Comparison of ENCODE assay signal across 33 cellular contexts in the genomic region with DNA sequence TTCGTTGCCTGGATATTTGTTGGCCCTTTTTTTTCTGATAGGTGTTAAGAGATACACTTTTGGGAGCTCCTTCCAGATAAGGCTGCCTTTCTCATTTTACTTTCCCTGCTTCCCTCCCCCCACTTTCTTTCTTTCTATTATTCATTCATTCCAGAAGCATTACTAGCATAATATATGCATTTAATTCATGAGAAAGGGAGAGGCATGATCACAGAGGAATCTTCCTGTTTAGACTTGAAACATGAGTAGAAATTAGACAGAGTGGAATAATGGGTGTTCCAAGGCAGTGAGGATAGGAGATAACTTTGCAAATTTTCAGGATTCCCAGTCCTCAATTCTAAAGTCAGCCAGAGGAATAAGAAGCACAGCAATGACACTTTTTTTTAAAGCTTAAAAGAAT. TPM values are rescaled to one million over a fixed set of nuclear protein-coding genes. Genes with fewer than 3 reads are reported as not detected.
DNase-seq lines count a peak whose midpoint lies in the region; ATAC-seq, FAIRE-seq and TF ChIP-seq lines count a peak whose summit lies in the region.
"Had no signal": no experiment of that assay in that cellular context is flagged by ENCODE, and none has a peak within 500 bp of the region (broad histone marks: within the 10 kb centered on the region; RNA-seq: fewer than 3 reads in every experiment).

No MANE protein-coding gene starts in this region.

- BruUV-seq in IMR-90 (replicated peaks; lab: Mats Ljungman, UMichigan) = no TSS peak

- H2AK5ac ChIP-seq in IMR-90 (ENCODE audit: low read depth, low read length) = no peak overlapping the region

- no peak overlapping the region for H3K27ac ChIP-seq in BLaER1
- peak overlapping the region; percentile 81; the same call in 1 of the 2 replicates for H3K27ac ChIP-seq in IMR-90 (ENCODE audit: insufficient read depth, low read length)
- H3K27ac ChIP-seq: colonic mucosa, KMS-11, PC-9, right lobe of liver had no signal

- no peak overlapping the region for H3K27ac Mint-ChIP-seq in activated naive CD4-positive, alpha-beta T cell treated with anti-CD3 and anti-CD28 coated beads for 36 hours
- H3K27ac Mint-ChIP-seq: activated CD4-positive, alpha-beta T cell treated with anti-CD3 and anti-CD28 coated beads for 36 hours; activated CD8-positive, alpha-beta T cell treated with anti-CD3 and anti-CD28 coated beads for 36 hours; naive thymus-derived CD8-positive, alpha-beta T cell; stimulated activated naive CD8-positive, alpha-beta T cell treated with anti-CD3 and anti-CD28 coated beads, Interleukin-15, Interleukin-2, amounts not matched to agents 100 ng/mL and 50 ng/mL, for 24 hours had no signal

- no peak overlapping the region for H3K4me3 Mint-ChIP-seq in activated naive CD4-positive, alpha-beta T cell treated with anti-CD3 and anti-CD28 coated beads for 36 hours
- H3K4me3 Mint-ChIP-seq: activated CD4-positive, alpha-beta T cell treated with anti-CD3 and anti-CD28 coated beads for 36 hours; activated CD8-positive, alpha-beta T cell treated with anti-CD3 and anti-CD28 coated beads for 36 hours; naive thymus-derived CD8-positive, alpha-beta T cell; stimulated activated naive CD8-positive, alpha-beta T cell treated with anti-CD3 and anti-CD28 coated beads, Interleukin-15, Interleukin-2, amounts not matched to agents 100 ng/mL and 50 ng/mL, for 24 hours had no signal

- H3K9ac ChIP-seq in BLaER1 = no peak overlapping the region
- no peak overlapping the region for H3K9ac ChIP-seq in IMR-90 (ENCODE audit: low read depth, low read length)
- H3K9ac ChIP-seq: KMS-11 had no signal

- H3K36me3 ChIP-seq in BLaER1 = no peaks in the 10 kb centered on the region
- no peaks in the 10 kb centered on the region for H3K36me3 ChIP-seq in IMR-90 (ENCODE audit: control insufficient read depth, insufficient read depth, low read length)
- no peaks in the 10 kb centered on the region for H3K36me3 ChIP-seq in bronchial epithelial cell (ENCODE audit: control insufficient read depth, insufficient read depth, low read length)
- H3K36me3 ChIP-seq: colonic mucosa, right lobe of liver had no signal

- peak; percentile 92 for ATAC-seq in IMR-90 (ENCODE audit: low read depth)
- ATAC-seq: activated CD4-positive, alpha-beta T cell treated with anti-CD3 and anti-CD28 coated beads for 36 hours; activated CD8-positive, alpha-beta T cell treated with anti-CD3 and anti-CD28 coated beads for 36 hours; naive thymus-derived CD8-positive, alpha-beta T cell; right lobe of liver had no signal

- H3K9me3 Mint-ChIP-seq in activated naive CD4-positive, alpha-beta T cell treated with anti-CD3 and anti-CD28 coated beads for 36 hours = no peaks in the 10 kb centered on the region
- H3K9me3 Mint-ChIP-seq: activated CD8-positive, alpha-beta T cell treated with anti-CD3 and anti-CD28 coated beads for 36 hours; naive thymus-derived CD8-positive, alpha-beta T cell; stimulated activated naive CD8-positive, alpha-beta T cell treated with anti-CD3 and anti-CD28 coated beads, Interleukin-15, Interleukin-2, amounts not matched to agents 100 ng/mL and 50 ng/mL, for 24 hours had no signal

- H3K36me3 Mint-ChIP-seq in activated naive CD4-positive, alpha-beta T cell treated with anti-CD3 and anti-CD28 coated beads for 36 hours (ENCODE audit: low read depth) = no peaks in the 10 kb centered on the region
- H3K36me3 Mint-ChIP-seq: naive thymus-derived CD8-positive, alpha-beta T cell had no signal

- no peaks in the 10 kb centered on the region for H3K4me1 Mint-ChIP-seq in activated naive CD4-positive, alpha-beta T cell treated with anti-CD3 and anti-CD28 coated beads for 36 hours (ENCODE audit: low read depth)
- H3K4me1 Mint-ChIP-seq: activated CD4-positive, alpha-beta T cell treated with anti-CD3 and anti-CD28 coated beads for 36 hours; naive thymus-derived CD8-positive, alpha-beta T cell had no signal

- H3K23ac ChIP-seq in IMR-90 (ENCODE audit: low read depth, low read length) = peak overlapping the region; percentile 64; the same call in 1 of the 2 replicates

- H3K9me1 ChIP-seq in IMR-90 (ENCODE audit: insufficient read depth, low read length) = peaks cover 7% of the 10 kb centered on the region; the same call in 1 of the 2 replicates

- H2AFZ ChIP-seq in IMR-90 (replicated peaks; ENCODE audit: low read length, poor library complexity) = no peak overlapping the region
- H2AFZ ChIP-seq: PC-9 had no signal

- TF ChIP-seq RAD21 in IMR-90 (IDR thresholded peaks at IDR 0.05; ENCODE audit: low read length) = no peak

- dilution Hi-C loops in IMR-90 (cut with HindIII; ENCODE audit: low sequenced_read_pairs, unreplicated experiment) = no loop called here

- H2AK9ac ChIP-seq in IMR-90 (replicated peaks; ENCODE audit: low read depth, low read length, poor library complexity) = no peak overlapping the region

- H3K79me1 ChIP-seq in IMR-90 (ENCODE audit: low read depth in 1 of 2, low read length in 2 of 2) = no peaks in the 10 kb centered on the region

- H4K20me1 ChIP-seq in BLaER1 (no peaks in the 10 kb centered on the region), IMR-90 (ENCODE audit: insufficient read depth, low read length) (no peaks in the 10 kb centered on the region)

- no peak overlapping the region for H2BK15ac ChIP-seq in IMR-90 (ENCODE audit: low read depth, low read length)

- H3K4ac ChIP-seq in IMR-90 (ENCODE audit: low read depth, low read length) = peak overlapping the region; percentile 81; the same call in 1 of the 2 replicates

- peak overlapping the region; percentile 87; the same call in 1 of the 2 replicates for H3K14ac ChIP-seq in IMR-90 (replicated peaks; ENCODE audit: low read depth, low read length)

- H3K18ac ChIP-seq in IMR-90 (ENCODE audit: low read depth, low read length) = peak overlapping the region; percentile 99; the same call in 1 of the 2 replicates

- CTCF ChIA-PET in IMR-90 (lab: Yijun Ruan, JAX) = interaction anchor here (0.8 to 1.3 kb wide), 2 partner anchors 10 to 46 kb away, joined by 4 to 9 read pairs; partner anchors contain the start of gene OR51D1
- CTCF ChIA-PET in activated naive CD4-positive, alpha-beta T cell treated with anti-CD3 and anti-CD28 coated beads for 36 hours (lab: Charles Lee) = no interaction called here

- peak overlapping the region; percentile 98 for H2BK120ac ChIP-seq in IMR-90 (ENCODE audit: low read depth, low read length)

- peak overlapping the region; percentile 96 for H2BK20ac ChIP-seq in IMR-90 (ENCODE audit: low read depth, low read length)

- DNase-seq in IMR-90 (peak; percentile 79), bronchial epithelial cell (ENCODE audit: low read depth) (peak; percentile 81), left kidney (ENCODE audit: low read depth, low spot score) (peak; percentile 48), SKM-1 (lab: John Stamatoyannopoulos, UW; ENCODE audit: unreplicated experiment) (no peak)
- no peak for DNase-seq in activated effector memory CD4-positive, alpha-beta T cell treated with Interleukin-2 at 50 U/mL for 16 hours
- DNase-seq in activated naive CD4-positive, alpha-beta T cell treated with anti-CD3 and anti-CD28 coated beads for 36 hours = no peak
- DNase-seq: activated CD4-positive, alpha-beta T cell treated with anti-CD3 and anti-CD28 coated beads for 36 hours; activated CD8-positive, alpha-beta memory T cell treated with anti-CD3 and anti-CD28 coated beads, Interleukin-2, amount 50 U/mL, for 48 hours; activated CD8-positive, alpha-beta T cell treated with anti-CD3 and anti-CD28 coated beads for 36 hours; activated naive CD4-positive, alpha-beta T cell treated with anti-CD3 and anti-CD28 coated beads, Interleukin-2, amount 50 U/mL, for 16 hours; amygdala; C1 segment of cervical spinal cord; colonic mucosa; COR-L47; effector CD4-positive, alpha-beta T cell; glutamatergic neuron; naive thymus-derived CD8-positive, alpha-beta T cell; NCI-H1436 treated with DMSO at 0.1 percent for 48 hours; NCI-H226; PC-9; right lobe of liver; SHP77; stimulated activated CD8-positive, alpha-beta memory T cell treated with anti-CD3 and anti-CD28 coated beads, Interleukin-4, amount 100 ng/mL, for 48 hours; T1000 had no signal

- intact Hi-C loops in IMR-90 (cut with micrococcal nuclease) = no loop called here
- intact Hi-C loops in activated naive CD4-positive, alpha-beta T cell treated with anti-CD3 and anti-CD28 coated beads for 36 hours (cut with micrococcal nuclease) = no loop called here

- no CpG with 5 or more reads among the region's 1 CpG for WGBS in IMR-90 (ENCODE audit: extremely low coverage in 2 of 2, insufficient read length in 1 of 2), 2 experiments

- no peak for TF ChIP-seq CTCF in IMR-90 (conservative IDR thresholded peaks at IDR 0.05; ENCODE audit: low read depth, low read length)
- no peak for TF ChIP-seq CTCF in bronchial epithelial cell (IDR thresholded peaks at IDR 0.05; ENCODE audit: insufficient read depth, low read length, severe bottlenecking)

- TF ChIP-seq POLR2A in IMR-90 (IDR thresholded peaks at IDR 0.05; ENCODE audit: low read depth, low read length) = no peak

- H2BK5ac ChIP-seq in IMR-90 (ENCODE audit: low read depth, low read length, poor library complexity, severe bottlenecking) = peak overlapping the region; percentile 90

- H4K91ac ChIP-seq in IMR-90 (ENCODE audit: insufficient read depth, low read depth, low read length) = peak overlapping the region; percentile 90; the same call in 1 of the 2 replicates

- H3K27me3 Mint-ChIP-seq in activated naive CD4-positive, alpha-beta T cell treated with anti-CD3 and anti-CD28 coated beads for 36 hours (ENCODE audit: low read depth) = no peaks in the 10 kb centered on the region
- H3K27me3 Mint-ChIP-seq: activated CD4-positive, alpha-beta T cell treated with anti-CD3 and anti-CD28 coated beads for 36 hours; activated CD8-positive, alpha-beta T cell treated with anti-CD3 and anti-CD28 coated beads for 36 hours had no signal

- in situ Hi-C loops in IMR-90 (cut with MboI; ENCODE audit: low sequenced_read_pairs) = no loop called here

- H3K4me1 ChIP-seq in BLaER1 (peaks cover 18% of the 10 kb centered on the region), IMR-90 (ENCODE audit: control insufficient read depth, insufficient read depth, low read length) (peaks cover 9% of the 10 kb centered on the region)
- H3K4me1 ChIP-seq: colonic mucosa, right lobe of liver had no signal

- H3K4me3 ChIP-seq in BLaER1 = no peak overlapping the region
- no peak overlapping the region for H3K4me3 ChIP-seq in IMR-90 (ENCODE audit: insufficient read depth, low read depth, low read length)
- H3K4me3 ChIP-seq in bronchial epithelial cell (ENCODE audit: low read depth, low read length) = no peak overlapping the region
- H3K4me3 ChIP-seq: colonic mucosa, lung, PC-9, right lobe of liver had no signal

- H3K56ac ChIP-seq in IMR-90 (ENCODE audit: extremely low read depth, insufficient read depth, low read length) = no peak overlapping the region; the same call in 1 of the 2 replicates

- H3K27me3 ChIP-seq in BLaER1 (no peaks in the 10 kb centered on the region), IMR-90 (ENCODE audit: control insufficient read depth, insufficient read depth, low read length) (no peaks in the 10 kb centered on the region), bronchial epithelial cell (ENCODE audit: control insufficient read depth, insufficient read depth, low read length) (no peaks in the 10 kb centered on the region)
- H3K27me3 ChIP-seq: colonic mucosa, right lobe of liver had no signal

- POLR2A ChIA-PET in IMR-90 (lab: Charles Lee; ENCODE audit: unreplicated experiment) = no interaction called here

- peak overlapping the region; percentile 42; the same call in 1 of the 2 replicates for H3K4me2 ChIP-seq in BLaER1
- peak overlapping the region; percentile 46; the same call in 1 of the 2 replicates for H3K4me2 ChIP-seq in IMR-90 (ENCODE audit: low read depth, low read length)
- H3K4me2 ChIP-seq: KMS-11, PC-9 had no signal

- H4K5ac ChIP-seq in IMR-90 (ENCODE audit: low read depth, low read length) = peak overlapping the region; percentile 70; the same call in 1 of the 2 replicates

- peak overlapping the region; percentile 89 to 94; a peak in 3 of 4 replicates for H4K8ac ChIP-seq in IMR-90 (ENCODE audit: low read depth in 2 of 2, low read length in 2 of 2)

- FAIRE-seq in bronchial epithelial cell (lab: Jason Lieb, UNC) = no peak
- FAIRE-seq: urothelium cell line had no signal

- H3K9me3 ChIP-seq in BLaER1 (no peaks in the 10 kb centered on the region), IMR-90 (ENCODE audit: control insufficient read depth, insufficient read depth, low read length) (no peaks in the 10 kb centered on the region)
- H3K9me3 ChIP-seq: colonic mucosa, right lobe of liver had no signal

RNA-seq across cellular contexts. Expression of gene OR51E2, which starts 14.6 kb away (rescaled TPM):
- total RNA-seq in IMR-90 (2012; rRNA removed) (0.56 and 0.72 TPM in 2 replicates), bronchial epithelial cell (not detected in 2 replicates)
- polyA plus RNA-seq in IMR-90 (2012; rRNA removed) = 0.83 and 1.3 TPM in 2 replicates
- polyA plus RNA-seq in IMR-90 (2012; cell fraction: cytosol; rRNA removed) = 0.89 and 1.3 TPM in 2 replicates
- polyA plus RNA-seq in IMR-90 (2012; cell fraction: nucleus; rRNA removed; ENCODE audit: low replicate concordance) = 0.74 and 1.9 TPM in 2 replicates
- total RNA-seq in activated naive CD4-positive, alpha-beta T cell treated with anti-CD3 and anti-CD28 coated beads for 36 hours = not detected
- total RNA-seq: activated CD4-positive, alpha-beta T cell treated with anti-CD3 and anti-CD28 coated beads for 36 hours; activated CD8-positive, alpha-beta T cell treated with anti-CD3 and anti-CD28 coated beads for 36 hours; cardiac septum; epithelial cell of proximal tubule; lung; naive thymus-derived CD8-positive, alpha-beta T cell; PC-9; right lobe of liver had no signal
- polyA plus RNA-seq: lung; naive thymus-derived CD8-positive, alpha-beta T cell had no signal

RNA-seq across cellular contexts. Expression of gene MMP26, which starts 21.6 kb away (rescaled TPM):
- total RNA-seq in IMR-90 (2012; rRNA removed) (not detected in 2 replicates), bronchial epithelial cell (not detected in 2 replicates)
- not detected in 2 replicates for polyA plus RNA-seq in IMR-90 (2012; rRNA removed)
- not detected in 2 replicates for polyA plus RNA-seq in IMR-90 (2012; cell fraction: cytosol; rRNA removed)
- polyA plus RNA-seq in IMR-90 (2012; cell fraction: nucleus; rRNA removed; ENCODE audit: low replicate concordance) = 0.17 and 0.54 TPM in 2 replicates
- total RNA-seq in activated naive CD4-positive, alpha-beta T cell treated with anti-CD3 and anti-CD28 coated beads for 36 hours = not detected
- total RNA-seq: activated CD4-positive, alpha-beta T cell treated with anti-CD3 and anti-CD28 coated beads for 36 hours; activated CD8-positive, alpha-beta T cell treated with anti-CD3 and anti-CD28 coated beads for 36 hours; cardiac septum; colonic mucosa; epithelial cell of proximal tubule; lung; mononuclear cell; naive thymus-derived CD8-positive, alpha-beta T cell; PC-9; posterior vena cava; right lobe of liver had no signal
- polyA plus RNA-seq: lung; naive thymus-derived CD8-positive, alpha-beta T cell had no signal

RNA-seq across cellular contexts. Expression of gene OR51E1, which starts 39.2 kb away (rescaled TPM):
- total RNA-seq in IMR-90 (2012; rRNA removed) (not detected in 2 replicates), bronchial epithelial cell (not detected in 2 replicates)
- polyA plus RNA-seq in IMR-90 (2012; rRNA removed) = 0.02 TPM in 1 of 2 replicates, not detected in the other
- polyA plus RNA-seq in IMR-90 (2012; cell fraction: cytosol; rRNA removed) = 0.02 TPM in 1 of 2 replicates, not detected in the other
- 0.01 TPM in 2 replicates for polyA plus RNA-seq in IMR-90 (2012; cell fraction: nucleus; rRNA removed; ENCODE audit: low replicate concordance)
- not detected for total RNA-seq in activated naive CD4-positive, alpha-beta T cell treated with anti-CD3 and anti-CD28 coated beads for 36 hours
- total RNA-seq: activated CD4-positive, alpha-beta T cell treated with anti-CD3 and anti-CD28 coated beads for 36 hours; activated CD8-positive, alpha-beta T cell treated with anti-CD3 and anti-CD28 coated beads for 36 hours; epithelial cell of proximal tubule; mononuclear cell; naive thymus-derived CD8-positive, alpha-beta T cell; PC-9; right lobe of liver had no signal
- polyA plus RNA-seq: naive thymus-derived CD8-positive, alpha-beta T cell had no signal

RNA-seq across cellular contexts. Expression of gene OR51D1, which starts 45.7 kb away (rescaled TPM):
- total RNA-seq in IMR-90 (2012; rRNA removed) (not detected in 2 replicates), bronchial epithelial cell (not detected in 2 replicates)
- not detected in 2 replicates for polyA plus RNA-seq in IMR-90 (2012; rRNA removed)
- polyA plus RNA-seq in IMR-90 (2012; cell fraction: cytosol; rRNA removed) = not detected in 2 replicates
- not detected in 2 replicates for polyA plus RNA-seq in IMR-90 (2012; cell fraction: nucleus; rRNA removed; ENCODE audit: low replicate concordance)
- not detected for total RNA-seq in activated naive CD4-positive, alpha-beta T cell treated with anti-CD3 and anti-CD28 coated beads for 36 hours
- total RNA-seq: activated CD4-positive, alpha-beta T cell treated with anti-CD3 and anti-CD28 coated beads for 36 hours; activated CD8-positive, alpha-beta T cell treated with anti-CD3 and anti-CD28 coated beads for 36 hours; cardiac septum; colonic mucosa; epithelial cell of proximal tubule; lung; naive thymus-derived CD8-positive, alpha-beta T cell; PC-9; posterior vena cava; right lobe of liver had no signal
- polyA plus RNA-seq: lung; naive thymus-derived CD8-positive, alpha-beta T cell had no signal

Comparison
In these comparisons a context has a peak if more than half of its experiments do, and no peak if none do; other contexts are left out.
1. DNase-seq: peak in IMR-90 (single experiment), bronchial epithelial cell (single experiment) and left kidney (single experiment); none in activated effector memory CD4-positive, alpha-beta T cell treated with Interleukin-2 at 50 U/mL for 16 hours (single experiment), activated naive CD4-positive, alpha-beta T cell treated with anti-CD3 and anti-CD28 coated beads for 36 hours (single experiment) and SKM-1 (single experiment).